14 cellular contexts compared by ENCODE assay signal in genomic region chr12:15819644-15820437, GRCh38.
"Had no signal": no experiment of that assay in that cellular context is flagged by ENCODE, and none has a peak within 500 bp of the region (broad histone marks: within the 10 kb centered on the region; RNA-seq: fewer than 3 reads in every experiment).

No MANE protein-coding gene starts in this region.

- H3K27ac ChIP-seq: esophagus muscularis mucosa, transverse colon, vagina, WERI-Rb-1 had no signal

- H3K4me1 ChIP-seq: esophagus muscularis mucosa, vagina had no signal

- H3K27me3 ChIP-seq: esophagus muscularis mucosa, transverse colon, vagina had no signal

- DNase-seq: activated CD4-positive, alpha-beta memory T cell treated with anti-CD3 and anti-CD28 coated beads for 36 hours; activated CD4-positive, alpha-beta T cell treated with anti-CD3 and anti-CD28 coated beads for 36 hours; activated T-cell treated with anti-CD3 and anti-CD28 coated beads for 4 hours; effector memory CD4-positive, alpha-beta T cell; occipital lobe; stimulated activated CD4-positive, alpha-beta T cell treated with anti-CD3 and anti-CD28 coated beads, Interleukin-2, amount 100 ng/mL, for 24 hours; stimulated activated naive CD8-positive, alpha-beta T cell treated with anti-CD3 and anti-CD28 coated beads, Interleukin-15, Interleukin-2, amounts not matched to agents 100 U/mL and 50 U/mL, for 24 hours; substantia nigra; T-helper 17 cell; transverse colon; WERI-Rb-1 had no signal

- H3K36me3 ChIP-seq: esophagus muscularis mucosa, transverse colon, vagina, WERI-Rb-1 had no signal

- H3K4me3 ChIP-seq: esophagus muscularis mucosa, lung, transverse colon, vagina had no signal

- ATAC-seq: activated CD4-positive, alpha-beta T cell treated with anti-CD3 and anti-CD28 coated beads for 36 hours; stimulated activated naive CD8-positive, alpha-beta T cell treated with anti-CD3 and anti-CD28 coated beads, Interleukin-15, Interleukin-2, amounts not matched to agents 100 U/mL and 50 U/mL, for 24 hours; T-helper 17 cell had no signal

- H3K9me3 ChIP-seq: vagina had no signal
